15 cellular contexts compared by ENCODE assay signal in genomic region chr7:148435715-148436114, GRCh38.
DNase-seq lines count a peak whose midpoint lies in the region; ATAC-seq and TF ChIP-seq lines count a peak whose summit lies in the region.
"Had no signal": no experiment of that assay in that cellular context is flagged by ENCODE, and none has a peak within 500 bp of the region (broad histone marks: within the 10 kb centered on the region; RNA-seq: fewer than 3 reads in every experiment).

No MANE protein-coding gene starts in this region.

- H3K36me3 Mint-ChIP-seq in naive B cell, result peaks cover 0 to 7% of the 10 kb centered on the region in 2 donors
- H3K36me3 Mint-ChIP-seq in endothelial cell (ENCODE audit: low read depth, unreplicated experiment), result no peaks in the 10 kb centered on the region
- H3K36me3 Mint-ChIP-seq in activated T-helper 1 cell treated with anti-CD3 and anti-CD28 coated beads, Interleukin-12 subunit alpha, Interleukin-12 subunit beta, Interleukin-2, Interleukin-4 antibody, amounts not matched to agents 30 ng/mL and 10 ng/mL and 1 ng/mL, durations not matched to agents 14 hours and 24 hours and 36 hours (ENCODE audit: low read depth), result no peaks in the 10 kb centered on the region
- H3K36me3 Mint-ChIP-seq: CD4-positive, alpha-beta memory T cell had no signal

- DNase-seq in stimulated activated naive CD8-positive, alpha-beta T cell treated with anti-CD3 and anti-CD28 coated beads, Interleukin-15, amount 100 ng/mL, for 72 hours, result no peak
- no peak for DNase-seq in stimulated activated naive CD8-positive, alpha-beta T cell treated with anti-CD3 and anti-CD28 coated beads, Interleukin-15, Interleukin-2, amounts not matched to agents 100 U/mL and 50 U/mL, for 24 hours
- peak; percentile 5 for DNase-seq in dedifferentiated amniotic fluid mesenchymal stem cell (ENCODE audit: extremely low spot score)
- DNase-seq in naive B cell, result no peak
- no peak for DNase-seq in endothelial cell (ENCODE audit: low spot score)
- DNase-seq in activated T-helper 1 cell treated with anti-CD3 and anti-CD28 coated beads, Interleukin-12 subunit alpha, Interleukin-12 subunit beta, Interleukin-2, Interleukin-4 antibody, amounts not matched to agents 30 ng/mL and 10 ng/mL and 1 ng/mL, durations not matched to agents 14 hours and 24 hours and 36 hours (ENCODE audit: low spot score), result no peak
- no peak for DNase-seq in NCI-H2171 treated with DMSO at 0.1 percent for 48 hours (lab: John Stamatoyannopoulos, UW)
- no peak for DNase-seq in Right ventricle myocardium superior
- DNase-seq: BE2C; CD4-positive, alpha-beta memory T cell; DMS79 treated with DMSO at 0.1 percent for 48 hours; EL; GDM1; H9 had no signal

- H3K27me3 Mint-ChIP-seq in stimulated activated naive CD8-positive, alpha-beta T cell treated with anti-CD3 and anti-CD28 coated beads, Interleukin-15, amount 100 ng/mL, for 72 hours, result no peaks in the 10 kb centered on the region
- H3K27me3 Mint-ChIP-seq in naive B cell (no peaks in the 10 kb centered on the region), endothelial cell (ENCODE audit: unreplicated experiment) (no peaks in the 10 kb centered on the region)
- H3K27me3 Mint-ChIP-seq in activated T-helper 1 cell treated with anti-CD3 and anti-CD28 coated beads, Interleukin-12 subunit alpha, Interleukin-12 subunit beta, Interleukin-2, Interleukin-4 antibody, amounts not matched to agents 30 ng/mL and 10 ng/mL and 1 ng/mL, durations not matched to agents 14 hours and 24 hours and 36 hours (ENCODE audit: insufficient read depth), result peaks cover 8% of the 10 kb centered on the region

- intact Hi-C loops in activated T-helper 1 cell treated with anti-CD3 and anti-CD28 coated beads, Interleukin-12 subunit alpha, Interleukin-12 subunit beta, Interleukin-2, Interleukin-4 antibody, amounts not matched to agents 30 ng/mL and 10 ng/mL and 1 ng/mL, durations not matched to agents 14 hours and 24 hours and 36 hours (cut with micrococcal nuclease), result no loop called here
- intact Hi-C loops in Right ventricle myocardium superior (cut with DNase I), result no loop called here

- H3K9me3 Mint-ChIP-seq in stimulated activated naive CD8-positive, alpha-beta T cell treated with anti-CD3 and anti-CD28 coated beads, Interleukin-15, amount 100 ng/mL, for 72 hours, result no peaks in the 10 kb centered on the region
- H3K9me3 Mint-ChIP-seq in naive B cell, result peaks cover 0 to 3% (median 0%) of the 10 kb centered on the region in 7 donors
- no peaks in the 10 kb centered on the region for H3K9me3 Mint-ChIP-seq in endothelial cell (ENCODE audit: unreplicated experiment)
- no peaks in the 10 kb centered on the region for H3K9me3 Mint-ChIP-seq in activated T-helper 1 cell treated with anti-CD3 and anti-CD28 coated beads, Interleukin-12 subunit alpha, Interleukin-12 subunit beta, Interleukin-2, Interleukin-4 antibody, amounts not matched to agents 30 ng/mL and 10 ng/mL and 1 ng/mL, durations not matched to agents 14 hours and 24 hours and 36 hours
- H3K9me3 Mint-ChIP-seq: CD4-positive, alpha-beta memory T cell had no signal

- no peak overlapping the region for H3K4me3 Mint-ChIP-seq in stimulated activated naive CD8-positive, alpha-beta T cell treated with anti-CD3 and anti-CD28 coated beads, Interleukin-15, amount 100 ng/mL, for 72 hours
- H3K4me3 Mint-ChIP-seq in naive B cell, result peak overlapping the region; percentile 70 to 94 (median 90)
- no peak overlapping the region for H3K4me3 Mint-ChIP-seq in endothelial cell (ENCODE audit: unreplicated experiment)
- no peak overlapping the region for H3K4me3 Mint-ChIP-seq in activated T-helper 1 cell treated with anti-CD3 and anti-CD28 coated beads, Interleukin-12 subunit alpha, Interleukin-12 subunit beta, Interleukin-2, Interleukin-4 antibody, amounts not matched to agents 30 ng/mL and 10 ng/mL and 1 ng/mL, durations not matched to agents 14 hours and 24 hours and 36 hours
- H3K4me3 Mint-ChIP-seq: CD4-positive, alpha-beta memory T cell; GM23338; H9 had no signal

- no peak for TF ChIP-seq CTCF in endothelial cell (IDR thresholded peaks at IDR 0.05; ENCODE audit: unreplicated experiment)

- ATAC-seq in stimulated activated naive CD8-positive, alpha-beta T cell treated with anti-CD3 and anti-CD28 coated beads, Interleukin-15, amount 100 ng/mL, for 72 hours, result peak; percentile 8
- ATAC-seq in stimulated activated naive CD8-positive, alpha-beta T cell treated with anti-CD3 and anti-CD28 coated beads, Interleukin-15, Interleukin-2, amounts not matched to agents 100 U/mL and 50 U/mL, for 24 hours, result no peak
- ATAC-seq in naive B cell (ENCODE audit: low read depth in 2 of 2) (no peak), Right ventricle myocardium superior (ENCODE audit: poor library complexity) (no peak)

- no peaks in the 10 kb centered on the region for H3K4me1 Mint-ChIP-seq in stimulated activated naive CD8-positive, alpha-beta T cell treated with anti-CD3 and anti-CD28 coated beads, Interleukin-15, amount 100 ng/mL, for 72 hours
- peaks cover 28 to 65% (median 51%) of the 10 kb centered on the region in 3 donors for H3K4me1 Mint-ChIP-seq in naive B cell
- peaks cover 13% of the 10 kb centered on the region for H3K4me1 Mint-ChIP-seq in endothelial cell (ENCODE audit: unreplicated experiment)
- no peaks in the 10 kb centered on the region for H3K4me1 Mint-ChIP-seq in activated T-helper 1 cell treated with anti-CD3 and anti-CD28 coated beads, Interleukin-12 subunit alpha, Interleukin-12 subunit beta, Interleukin-2, Interleukin-4 antibody, amounts not matched to agents 30 ng/mL and 10 ng/mL and 1 ng/mL, durations not matched to agents 14 hours and 24 hours and 36 hours (ENCODE audit: low read depth)
- H3K4me1 Mint-ChIP-seq: CD4-positive, alpha-beta memory T cell; GM23338 had no signal

- peak overlapping the region in 1 of 2 donors; percentile 27 for H3K27ac Mint-ChIP-seq in stimulated activated naive CD8-positive, alpha-beta T cell treated with anti-CD3 and anti-CD28 coated beads, Interleukin-15, amount 100 ng/mL, for 72 hours
- H3K27ac Mint-ChIP-seq in naive B cell, result peak overlapping the region; percentile 78 to 94 (median 92)
- no peak overlapping the region for H3K27ac Mint-ChIP-seq in endothelial cell (ENCODE audit: unreplicated experiment)
- H3K27ac Mint-ChIP-seq in activated T-helper 1 cell treated with anti-CD3 and anti-CD28 coated beads, Interleukin-12 subunit alpha, Interleukin-12 subunit beta, Interleukin-2, Interleukin-4 antibody, amounts not matched to agents 30 ng/mL and 10 ng/mL and 1 ng/mL, durations not matched to agents 14 hours and 24 hours and 36 hours, result no peak overlapping the region
- H3K27ac Mint-ChIP-seq: CD4-positive, alpha-beta memory T cell; GM23338 had no signal

Comparison
In these comparisons a context has a peak if more than half of its experiments do, and no peak if none do; other contexts are left out.
1. H3K27ac Mint-ChIP-seq: peak in naive B cell (6 of 6); none in endothelial cell (single experiment) and activated T-helper 1 cell treated with anti-CD3 and anti-CD28 coated beads, Interleukin-12 subunit alpha, Interleukin-12 subunit beta, Interleukin-2, Interleukin-4 antibody, amounts not matched to agents 30 ng/mL and 10 ng/mL and 1 ng/mL, durations not matched to agents 14 hours and 24 hours and 36 hours (single experiment).
2. H3K4me3 Mint-ChIP-seq: peak in naive B cell (8 of 8); none in stimulated activated naive CD8-positive, alpha-beta T cell treated with anti-CD3 and anti-CD28 coated beads, Interleukin-15, amount 100 ng/mL, for 72 hours (0 of 2), endothelial cell (single experiment) and activated T-helper 1 cell treated with anti-CD3 and anti-CD28 coated beads, Interleukin-12 subunit alpha, Interleukin-12 subunit beta, Interleukin-2, Interleukin-4 antibody, amounts not matched to agents 30 ng/mL and 10 ng/mL and 1 ng/mL, durations not matched to agents 14 hours and 24 hours and 36 hours (single experiment).